ENCODE assay signal across 26 cellular contexts in the genomic region with DNA sequence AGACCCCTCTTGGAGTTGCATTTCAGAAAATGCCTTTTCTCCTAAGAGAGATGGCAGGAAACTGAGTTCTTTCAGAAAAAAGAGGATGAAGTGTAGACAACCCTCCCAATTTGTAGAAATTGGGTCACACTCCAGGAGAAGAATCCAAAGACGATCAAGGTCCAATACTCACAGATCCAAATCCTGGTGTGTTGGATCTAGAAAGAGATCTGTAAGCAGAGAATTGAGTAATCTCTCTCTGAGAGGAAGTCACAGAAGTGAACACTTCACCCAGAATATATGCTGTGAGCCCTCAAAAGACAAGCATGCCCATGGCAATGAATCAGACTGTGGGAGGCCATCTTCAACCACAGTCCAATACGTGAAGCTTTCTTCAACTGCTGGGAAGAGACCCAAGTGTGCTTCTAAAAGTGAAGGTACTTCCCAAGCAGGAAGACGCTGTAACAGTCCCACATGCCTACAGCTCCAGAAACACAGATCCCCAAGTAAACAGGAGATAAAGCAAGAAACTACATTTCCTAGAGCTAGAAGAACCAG.
DNase-seq lines count a peak whose midpoint lies in the region; ATAC-seq, FAIRE-seq and TF ChIP-seq lines count a peak whose summit lies in the region.
"Had no signal": no experiment of that assay in that cellular context is flagged by ENCODE, and none has a peak within 500 bp of the region (broad histone marks: within the 10 kb centered on the region; RNA-seq: fewer than 3 reads in every experiment).

No MANE protein-coding gene starts in this region.

- no peaks in the 10 kb centered on the region for H3K27me3 Mint-ChIP-seq in CD4-positive, alpha-beta memory T cell
- H3K27me3 Mint-ChIP-seq: CD4-positive, CD25-positive, alpha-beta regulatory T cell; memory B cell; naive B cell; stimulated activated memory B cell treated with anti-CD40 and anti-IgM and Interleukin-4, amounts not matched to agents 10 μg/mL and 1 μg/mL and 100 μg/mL, for 72 hours had no signal

- ATAC-seq in HG02840 (IDR thresholded peaks at IDR 0.05; ENCODE audit: low FRiP score, unreplicated experiment): no peak
- ATAC-seq: heart left ventricle; stimulated activated memory B cell treated with anti-CD40 and anti-IgM and Interleukin-4, amounts not matched to agents 10 μg/mL and 1 μg/mL and 100 μg/mL, for 72 hours had no signal

- H3K27me3 ChIP-seq in ACC112 (ENCODE audit: insufficient read depth, low read length): no peaks in the 10 kb centered on the region
- no peaks in the 10 kb centered on the region for H3K27me3 ChIP-seq in adipocyte (replicated peaks; ENCODE audit: control insufficient read depth, insufficient read depth, low read length)
- H3K27me3 ChIP-seq in CD4-positive, alpha-beta memory T cell (ENCODE audit: insufficient read depth, low read length): no peaks in the 10 kb centered on the region
- H3K27me3 ChIP-seq: breast epithelium, heart left ventricle, right atrium auricular region had no signal

- H3K36me3 ChIP-seq in ACC112 (ENCODE audit: insufficient read depth, low read length): no peaks in the 10 kb centered on the region
- no peaks in the 10 kb centered on the region for H3K36me3 ChIP-seq in adipocyte (ENCODE audit: control insufficient read depth, insufficient read depth, low read length, severe bottlenecking)
- H3K36me3 ChIP-seq in CD4-positive, alpha-beta memory T cell (ENCODE audit: insufficient read depth, low read length): no peaks in the 10 kb centered on the region
- H3K36me3 ChIP-seq: breast epithelium, heart left ventricle, right atrium auricular region had no signal

- peaks cover 0 to 1% (median 0%) of the 10 kb centered on the region in 8 donors for H3K9me3 Mint-ChIP-seq in CD4-positive, alpha-beta memory T cell
- H3K9me3 Mint-ChIP-seq: T-helper 2 cell treated with Interferon-gamma antibody and Interleukin-4, amounts not matched to agents 5 μg/mL and 100 μg/mL, for 36 hours had no signal

- no peak overlapping the region for H3K9ac ChIP-seq in adipocyte (ENCODE audit: low read length)

- DNase-seq in H54 (ENCODE audit: insufficient read length, low spot score) (no peak), adipocyte (ENCODE audit: low read depth) (peak; percentile 59), fibroblast of pulmonary artery (ENCODE audit: low read depth) (peak; percentile 59), RPMI8226 (no peak)
- no peak for DNase-seq in CD4-positive, alpha-beta memory T cell
- no peak for DNase-seq in central memory CD4-positive, alpha-beta T cell
- DNase-seq: activated CD4-positive, alpha-beta T cell treated with anti-CD3 and anti-CD28 coated beads for 1 hour; activated CD8-positive, alpha-beta memory T cell treated with anti-CD3 and anti-CD28 coated beads for 24 hours; activated naive CD4-positive, alpha-beta T cell treated with anti-CD3 and anti-CD28 coated beads, Interleukin-2, amount 50 U/mL, for 16 hours; activated T-cell treated with anti-CD3 and anti-CD28 coated beads, Interleukin-2, amount 50 U/mL, for 48 hours; CD4-positive, CD25-positive, alpha-beta regulatory T cell; DMS53; erythroblast; heart left ventricle; naive B cell; NCI-H1694 treated with DMSO at 0.1 percent for 48 hours; NCI-H2227 treated with DMSO at 0.1 percent for 48 hours; NCI-H82 had no signal

- no peaks in the 10 kb centered on the region for H3K79me2 ChIP-seq in ACC112 (ENCODE audit: control insufficient read depth, insufficient read depth, low read length, unreplicated experiment)

- no peak overlapping the region for H3K27ac ChIP-seq in ACC112 (ENCODE audit: low read depth, low read length)
- H3K27ac ChIP-seq in CD4-positive, alpha-beta memory T cell (ENCODE audit: low read depth, low read length): no peak overlapping the region
- H3K27ac ChIP-seq: breast epithelium, heart left ventricle, right atrium auricular region had no signal

- FAIRE-seq in H54 (lab: Jason Lieb, UNC): peak; percentile 84
- FAIRE-seq: keratinocyte had no signal

- H3K36me3 Mint-ChIP-seq in CD4-positive, alpha-beta memory T cell: no peaks in the 10 kb centered on the region
- H3K36me3 Mint-ChIP-seq: CD4-positive, CD25-positive, alpha-beta regulatory T cell; memory B cell; naive B cell; stimulated activated memory B cell treated with anti-CD40 and anti-IgM and Interleukin-4, amounts not matched to agents 10 μg/mL and 1 μg/mL and 100 μg/mL, for 72 hours had no signal

- H2AFZ ChIP-seq in ACC112 (ENCODE audit: low read length, unreplicated experiment): peak overlapping the region; percentile 31

- no peaks in the 10 kb centered on the region for H3K4me1 Mint-ChIP-seq in CD4-positive, alpha-beta memory T cell
- H3K4me1 Mint-ChIP-seq: CD4-positive, CD25-positive, alpha-beta regulatory T cell; memory B cell; naive B cell; stimulated activated memory B cell treated with anti-CD40 and anti-IgM and Interleukin-4, amounts not matched to agents 10 μg/mL and 1 μg/mL and 100 μg/mL, for 72 hours had no signal

- H3K27ac Mint-ChIP-seq in CD4-positive, alpha-beta memory T cell: no peak overlapping the region
- H3K27ac Mint-ChIP-seq: CD4-positive, CD25-positive, alpha-beta regulatory T cell; memory B cell; naive B cell; stimulated activated memory B cell treated with anti-CD40 and anti-IgM and Interleukin-4, amounts not matched to agents 10 μg/mL and 1 μg/mL and 100 μg/mL, for 72 hours; T-helper 2 cell treated with Interferon-gamma antibody and Interleukin-4, amounts not matched to agents 5 μg/mL and 100 μg/mL, for 36 hours had no signal

- H3K4me1 ChIP-seq in ACC112 (ENCODE audit: control insufficient read depth, insufficient read depth, low read length, unreplicated experiment) (peaks cover 23% of the 10 kb centered on the region), adipocyte (ENCODE audit: control insufficient read depth, insufficient read depth, low read length) (peaks cover 10% of the 10 kb centered on the region)
- no peaks in the 10 kb centered on the region for H3K4me1 ChIP-seq in CD4-positive, alpha-beta memory T cell (ENCODE audit: insufficient read depth, low read length)
- H3K4me1 ChIP-seq: breast epithelium, heart left ventricle, right atrium auricular region had no signal

- TF ChIP-seq CTCF in fibroblast of pulmonary artery (IDR thresholded peaks at IDR 0.05; ENCODE audit: low read length, missing control alignments): no peak

- no peak overlapping the region for H3K4me3 ChIP-seq in ACC112 (ENCODE audit: low read depth, low read length)
- H3K4me3 ChIP-seq in adipocyte (ENCODE audit: low read length): peak overlapping the region; percentile 45
- H3K4me3 ChIP-seq in fibroblast of pulmonary artery (replicated peaks; ENCODE audit: low read depth, low read length): no peak overlapping the region
- H3K4me3 ChIP-seq in CD4-positive, alpha-beta memory T cell (ENCODE audit: low read length in 2 of 2): no peak overlapping the region
- H3K4me3 ChIP-seq: breast epithelium, heart left ventricle, right atrium auricular region had no signal

- CTCF ChIA-PET in CD4-positive, alpha-beta memory T cell (lab: Charles Lee; ENCODE audit: partially characterized antibody): no interaction called here

- H3K4me3 Mint-ChIP-seq in CD4-positive, alpha-beta memory T cell: no peak overlapping the region
- H3K4me3 Mint-ChIP-seq: CD4-positive, CD25-positive, alpha-beta regulatory T cell; memory B cell; naive B cell; stimulated activated memory B cell treated with anti-CD40 and anti-IgM and Interleukin-4, amounts not matched to agents 10 μg/mL and 1 μg/mL and 100 μg/mL, for 72 hours; T-helper 2 cell treated with Interferon-gamma antibody and Interleukin-4, amounts not matched to agents 5 μg/mL and 100 μg/mL, for 36 hours had no signal

- TF ChIP-seq POLR2A in H54 (IDR thresholded peaks at IDR 0.05; ENCODE audit: low read depth, low read length): no peak

- POLR2A ChIA-PET in CD4-positive, alpha-beta memory T cell (lab: Charles Lee; ENCODE audit: partially characterized antibody): no interaction called here

- H3K9me3 ChIP-seq in adipocyte (ENCODE audit: control insufficient read depth, low read length): no peaks in the 10 kb centered on the region
- H3K9me3 ChIP-seq in CD4-positive, alpha-beta memory T cell (ENCODE audit: control insufficient read depth in 1 of 2, low read length in 2 of 2): no peaks in the 10 kb centered on the region
- H3K9me3 ChIP-seq: breast epithelium, heart left ventricle, right atrium auricular region had no signal

- intact Hi-C loops in CD4-positive, alpha-beta memory T cell (cut with micrococcal nuclease): no loop called here

Comparison
In these comparisons a context has a peak if more than half of its experiments do, and no peak if none do; other contexts are left out.
1. DNase-seq: peak in adipocyte (single experiment) and fibroblast of pulmonary artery (single experiment); none in H54 (single experiment), CD4-positive, alpha-beta memory T cell (0 of 5), RPMI8226 (single experiment) and central memory CD4-positive, alpha-beta T cell (single experiment).